Comparison of ENCODE assay signal across 11 cellular contexts in genomic region chr2:217942731-217943335, GRCh38. TPM values are rescaled to one million over a fixed set of nuclear protein-coding genes. Genes with fewer than 3 reads are reported as not detected.
A peak's percentile ranks its signal among the peaks of the same experiment; 100 is the strongest.
DNase-seq lines count a peak whose midpoint lies in the region; ATAC-seq, FAIRE-seq and TF ChIP-seq lines count a peak whose summit lies in the region.
"Had no signal": no experiment of that assay in that cellular context is flagged by ENCODE, and none has a peak within 500 bp of the region (broad histone marks: within the 10 kb centered on the region; RNA-seq: fewer than 3 reads in every experiment).

No MANE protein-coding gene starts in this region.

- H3K27me3 Mint-ChIP-seq in activated T-cell treated with anti-CD3 and anti-CD28 coated beads, Interleukin-2, amount 50 U/mL, for 4 hours (ENCODE audit: low read depth), result peaks cover 13% of the 10 kb centered on the region

- CTCF ChIA-PET in AG04450 (lab: Charles Lee), result interaction anchor here (2.1 to 2.7 kb wide), 3 partner anchors 10 to 56 kb away, joined by 10 to 13 read pairs (median 10); no protein-coding TSS in a partner anchor

- TF ChIP-seq POLR2A in prostate gland (IDR thresholded peaks at IDR 0.05) (no peak), H54 (IDR thresholded peaks at IDR 0.05; ENCODE audit: low read depth, low read length) (no peak)

- 39% methylated on average over 2 of the region's 3 CpGs for WGBS in hepatocyte (ENCODE audit: low lambda C conversion rate, missing lambda C conversion rate)
- 17% methylated on average over 3 of the region's 3 CpGs for WGBS in prostate gland

- H3K27me3 ChIP-seq in AG04450 (ENCODE audit: control insufficient read depth, insufficient read depth, low read length), result no peaks in the 10 kb centered on the region
- no peaks in the 10 kb centered on the region for H3K27me3 ChIP-seq in hepatocyte
- no peaks in the 10 kb centered on the region for H3K27me3 ChIP-seq in prostate gland (replicated peaks; ENCODE audit: insufficient read depth)

- peaks cover 58% of the 10 kb centered on the region for H3K79me2 ChIP-seq in hepatocyte

- peaks cover 54% of the 10 kb centered on the region for H3K4me1 ChIP-seq in hepatocyte (ENCODE audit: insufficient read depth)
- H3K4me1 ChIP-seq in prostate gland (replicated peaks), result peaks cover 4% of the 10 kb centered on the region

- no peaks in the 10 kb centered on the region for H3K36me3 ChIP-seq in hepatocyte (replicated peaks; ENCODE audit: insufficient read depth, low read depth)
- no peaks in the 10 kb centered on the region for H3K36me3 ChIP-seq in prostate gland

- no peak for FAIRE-seq in H54 (lab: Jason Lieb, UNC)

- POLR2A ChIA-PET in AG04450 (lab: Yijun Ruan, JAX), result interaction anchor here (0.7 kb wide), 1 partner anchor 8 kb away, joined by 3 read pairs; no protein-coding TSS in a partner anchor

- TF ChIP-seq CTCF in AG04450 (IDR thresholded peaks at IDR 0.05; ENCODE audit: low read depth, low read length) (no peak), hepatocyte (IDR thresholded peaks at IDR 0.05; ENCODE audit: poor library complexity) (no peak), prostate gland (IDR thresholded peaks at IDR 0.05) (no peak)

- no peak for ATAC-seq in activated T-cell treated with anti-CD3 and anti-CD28 coated beads, Interleukin-2, amount 50 U/mL, for 4 hours

- peak overlapping the region; percentile 64 for H3K4me3 ChIP-seq in AG04450 (ENCODE audit: low read depth, low read length)
- H3K4me3 ChIP-seq in hepatocyte, result no peak overlapping the region
- H3K4me3 ChIP-seq in prostate gland, result peak overlapping the region; percentile 37 to 38

- H3K9me3 Mint-ChIP-seq in activated T-cell treated with anti-CD3 and anti-CD28 coated beads, Interleukin-2, amount 50 U/mL, for 4 hours, result no peaks in the 10 kb centered on the region
- H3K9me3 Mint-ChIP-seq: CD4-positive, alpha-beta memory T cell had no signal

- H3K4me1 Mint-ChIP-seq in activated T-cell treated with anti-CD3 and anti-CD28 coated beads, Interleukin-2, amount 50 U/mL, for 4 hours (ENCODE audit: low read depth), result no peaks in the 10 kb centered on the region
- H3K4me1 Mint-ChIP-seq: CD4-positive, alpha-beta memory T cell had no signal

- H3K27ac ChIP-seq in AG04450 (ENCODE audit: low read depth, low read length) (no peak overlapping the region), hepatocyte (peak overlapping the region; percentile 75), prostate gland (peak overlapping the region; percentile 91 to 92)

- peak overlapping the region; percentile 87 for H3K4me2 ChIP-seq in hepatocyte

- DNase-seq in AG04450 (ENCODE audit: low read depth, low spot score) (no peak), amygdala (lab: John Stamatoyannopoulos, UW) (peak in 40 of 56 donors; percentile 6 to 79 (median 50)), hepatocyte (ENCODE audit: low spot score) (no peak), prostate gland (ENCODE audit: low spot score) (no peak), H54 (ENCODE audit: insufficient read length, low spot score) (no peak), retina (no peak), NCI-H774 (lab: John Stamatoyannopoulos, UW) (no peak)
- no peak for DNase-seq in activated T-cell treated with anti-CD3 and anti-CD28 coated beads, Interleukin-2, amount 50 U/mL, for 4 hours
- DNase-seq: activated effector memory CD4-positive, alpha-beta T cell treated with Interleukin-2 at 50 U/mL for 16 hours; CD4-positive, alpha-beta memory T cell; T-helper 2 cell had no signal

- H3K36me3 Mint-ChIP-seq in activated T-cell treated with anti-CD3 and anti-CD28 coated beads, Interleukin-2, amount 50 U/mL, for 4 hours (ENCODE audit: insufficient read depth), result no peaks in the 10 kb centered on the region
- H3K36me3 Mint-ChIP-seq: CD4-positive, alpha-beta memory T cell had no signal

- intact Hi-C loops in prostate gland (cut with DNase I), result no loop called here

- no peaks in the 10 kb centered on the region for H3K9me2 ChIP-seq in hepatocyte (replicated peaks; ENCODE audit: insufficient read depth)

- H3K9me3 ChIP-seq in AG04450 (ENCODE audit: control insufficient read depth, insufficient read depth, low read length) (no peaks in the 10 kb centered on the region; the same call in 1 of the 2 replicates), hepatocyte (ENCODE audit: low read depth) (no peaks in the 10 kb centered on the region), prostate gland (no peaks in the 10 kb centered on the region)

- H4K20me1 ChIP-seq in hepatocyte (ENCODE audit: insufficient read depth, poor library complexity, severe bottlenecking), result peaks cover 14% of the 10 kb centered on the region

- no peak overlapping the region for H3K4me3 Mint-ChIP-seq in activated T-cell treated with anti-CD3 and anti-CD28 coated beads, Interleukin-2, amount 50 U/mL, for 4 hours
- H3K4me3 Mint-ChIP-seq: CD4-positive, alpha-beta memory T cell had no signal

- no peak overlapping the region for H2AFZ ChIP-seq in hepatocyte

RNA-seq across cellular contexts. Expression of gene TNS1, which starts 60.0 kb away (rescaled TPM):
- polyA plus RNA-seq in AG04450 (2011; rRNA removed), result 19.7 and 27.9 TPM in 2 replicates
- 84.1 and 119 TPM in 2 replicates for polyA minus RNA-seq in AG04450 (2011; rRNA and poly(A)+ RNA removed)
- 22.9 and 27.6 TPM in 2 replicates for total RNA-seq in hepatocyte
- polyA plus RNA-seq in hepatocyte, result 16.2 TPM in 2 replicates
- total RNA-seq in prostate gland, result 100 to 1,000 TPM; 238 to 659 TPM
- total RNA-seq in activated T-cell treated with anti-CD3 and anti-CD28 coated beads, Interleukin-2, amount 50 U/mL, for 4 hours, result 1 to 10 TPM in 1 of 3 donors, under 1 TPM in 2; 0.50 to 1.2 (median 0.54) TPM
- polyA plus RNA-seq: CD4-positive, alpha-beta memory T cell had no signal

Comparison
In these comparisons a context has a peak if more than half of its experiments do, and no peak if none do; other contexts are left out.
1. DNase-seq: peak in amygdala (40 of 56); none in AG04450 (single experiment), hepatocyte (single experiment), prostate gland (single experiment), activated T-cell treated with anti-CD3 and anti-CD28 coated beads, Interleukin-2, amount 50 U/mL, for 4 hours (single experiment), H54 (single experiment), retina (single experiment) and NCI-H774 (single experiment).
2. RNA of gene TNS1, which starts 60.0 kb away (total RNA-seq): 238 to 659 TPM in prostate gland and 22.9 to 27.6 TPM in hepatocyte; 0.50 to 1.2 TPM in activated T-cell treated with anti-CD3 and anti-CD28 coated beads, Interleukin-2, amount 50 U/mL, for 4 hours; every median in the first group is over 10 times any median in the second.